In the genomic region with DNA sequence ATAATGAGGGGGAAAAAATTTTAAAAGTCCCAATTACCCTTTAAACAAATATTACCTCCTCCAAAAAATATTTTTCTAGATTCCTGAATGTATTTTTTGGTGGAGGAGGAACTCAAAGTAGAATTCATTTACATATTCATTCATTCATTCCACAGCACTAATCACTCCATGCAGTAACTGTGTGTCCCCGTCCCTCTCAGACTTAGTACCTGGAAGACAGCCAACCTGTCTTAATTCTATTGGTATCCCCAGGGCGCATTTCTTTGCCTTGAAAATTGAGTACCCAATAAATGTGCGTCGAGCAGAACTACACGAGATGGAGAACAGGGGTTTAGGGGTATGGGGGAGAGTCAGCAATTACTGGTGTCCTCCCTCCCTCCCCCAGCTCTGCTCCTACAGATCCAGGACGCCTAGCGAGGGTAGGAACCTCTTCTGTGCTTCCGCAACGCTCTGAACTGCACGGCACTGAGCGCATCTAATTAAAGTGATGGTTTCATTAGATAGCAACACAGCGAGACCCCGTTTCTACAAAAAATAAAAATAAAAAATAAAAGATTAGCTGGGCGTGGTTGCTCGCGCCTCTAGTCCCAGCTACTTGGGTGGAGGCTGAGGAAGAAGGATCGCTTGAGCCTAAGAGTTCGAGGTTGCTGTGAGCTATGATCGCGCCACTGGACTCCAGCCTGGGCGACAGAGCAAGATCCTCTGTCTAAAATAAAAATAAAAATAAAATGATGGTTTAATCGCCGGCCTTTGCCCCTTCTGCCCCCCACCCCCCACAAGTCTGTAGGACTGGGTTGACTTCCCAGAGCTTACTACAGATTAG, we compare ENCODE assay signal across 1 cellular context.
TF ChIP-seq lines count a peak whose summit lies in the region.

No MANE protein-coding gene starts in this region.

TF ChIP-seq in H1, 55 proteins besides CTCF, POLR2A, EP300 and RAD21:
- TF ChIP-seq CHD1 (IDR thresholded peaks at IDR 0.05; ENCODE audit: low read depth, low read length) (no peak), SP1 (IDR thresholded peaks at IDR 0.05; ENCODE audit: low read depth, low read length) (no peak), POLR2AphosphoS5 (IDR thresholded peaks at IDR 0.05; ENCODE audit: low read depth, low read length) (no peak)
- TF ChIP-seq, protein P1, sequence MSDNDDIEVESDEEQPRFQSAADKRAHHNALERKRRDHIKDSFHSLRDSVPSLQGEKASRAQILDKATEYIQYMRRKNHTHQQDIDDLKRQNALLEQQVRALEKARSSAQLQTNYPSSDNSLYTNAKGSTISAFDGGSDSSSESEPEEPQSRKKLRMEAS (IDR thresholded peaks at IDR 0.05) = no peak
- TF ChIP-seq, protein P2, sequence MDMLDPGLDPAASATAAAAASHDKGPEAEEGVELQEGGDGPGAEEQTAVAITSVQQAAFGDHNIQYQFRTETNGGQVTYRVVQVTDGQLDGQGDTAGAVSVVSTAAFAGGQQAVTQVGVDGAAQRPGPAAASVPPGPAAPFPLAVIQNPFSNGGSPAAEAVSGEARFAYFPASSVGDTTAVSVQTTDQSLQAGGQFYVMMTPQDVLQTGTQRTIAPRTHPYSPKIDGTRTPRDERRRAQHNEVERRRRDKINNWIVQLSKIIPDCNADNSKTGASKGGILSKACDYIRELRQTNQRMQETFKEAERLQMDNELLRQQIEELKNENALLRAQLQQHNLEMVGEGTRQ (IDR thresholded peaks at IDR 0.05; ENCODE audit: low read length) = no peak
